ENCODE assay signal across 10 cellular contexts in the genomic region with DNA sequence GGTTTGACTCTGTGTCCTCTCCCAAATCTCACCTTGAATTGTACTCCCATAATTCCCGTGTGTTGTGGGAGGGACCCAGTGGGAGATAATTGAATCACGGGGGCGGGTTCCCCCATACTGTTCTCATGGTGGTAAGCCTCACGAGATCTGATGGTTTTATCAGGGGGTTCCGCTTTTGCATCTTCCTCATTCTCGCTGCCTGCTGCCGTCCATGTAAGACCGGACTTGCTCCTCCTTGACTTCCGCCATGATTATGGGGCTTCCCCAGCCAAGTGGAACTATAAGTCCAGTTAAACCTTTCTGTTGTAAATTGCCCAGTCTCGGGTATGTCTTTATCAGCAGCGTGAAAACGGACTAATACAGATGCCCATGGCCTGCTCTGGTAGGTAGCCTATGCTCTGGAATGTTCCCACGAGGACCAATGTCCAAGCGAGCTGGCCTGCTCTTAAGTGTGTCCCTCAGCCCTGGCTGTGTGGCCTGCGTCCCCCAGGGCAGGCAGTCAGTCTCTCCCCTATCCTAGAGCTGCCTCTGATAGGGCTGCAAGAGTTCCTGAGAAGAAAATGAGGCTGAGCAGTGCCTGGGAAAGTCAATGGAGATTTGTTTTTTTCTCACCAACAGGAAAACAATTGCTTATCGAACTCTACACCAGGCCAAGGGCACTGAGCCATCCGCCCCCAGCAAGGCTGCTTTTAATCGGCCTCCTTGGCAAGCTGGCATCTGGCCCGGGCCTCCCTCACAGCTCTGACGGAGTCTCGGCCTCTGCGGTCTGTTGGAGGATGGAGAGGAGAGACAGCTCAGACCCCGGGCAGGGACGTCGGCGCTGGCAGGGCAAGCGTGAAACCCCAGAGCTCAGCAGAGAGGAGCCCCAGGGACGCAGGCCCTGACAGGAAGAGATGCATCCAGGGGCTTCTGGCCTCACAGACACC. TPM values are rescaled to one million over a fixed set of nuclear protein-coding genes. Genes with fewer than 3 reads are reported as not detected.
DNase-seq lines count a peak whose midpoint lies in the region; ATAC-seq, FAIRE-seq and TF ChIP-seq lines count a peak whose summit lies in the region.
"Had no signal": no experiment of that assay in that cellular context is flagged by ENCODE, and none has a peak within 500 bp of the region (broad histone marks: within the 10 kb centered on the region; RNA-seq: fewer than 3 reads in every experiment).

No MANE protein-coding gene starts in this region.

- CTCF ChIA-PET in K562 (lab: Yijun Ruan, JAX; ENCODE audit: low intra/inter-chr PET ratio): no interaction called here

- ATAC-seq in K562: no peak
- ATAC-seq in left lobe of liver: peak; percentile 29
- no peak for ATAC-seq in stimulated activated naive CD8-positive, alpha-beta T cell treated with anti-CD3 and anti-CD28 coated beads, Interleukin-15, amount 100 ng/mL, for 72 hours
- ATAC-seq in GM19023 (IDR thresholded peaks at IDR 0.05; ENCODE audit: unreplicated experiment): no peak
- ATAC-seq in GM19351 (IDR thresholded peaks at IDR 0.05; ENCODE audit: unreplicated experiment): no peak

- H3K4me2 ChIP-seq in K562 (ENCODE audit: insufficient read depth, low read length): no peak overlapping the region

- in situ Hi-C loops in K562 (cut with MboI): no loop called here

- TF ChIP-seq EP300 in K562 (IDR thresholded peaks at IDR 0.05; ENCODE audit: low read length): no peak

- no peak overlapping the region for H2AFZ ChIP-seq in K562 (ENCODE audit: low read depth, low read length)

- POLR2A ChIA-PET in K562 (lab: Yijun Ruan, JAX): interaction anchor here (0.7 to 0.9 kb wide), 4 partner anchors 9 to 249 kb away, joined by 3 to 5 read pairs (median 3); no protein-coding TSS in a partner anchor

- BruUV-seq in K562 (replicated peaks; lab: Mats Ljungman, UMichigan): no TSS peak

- no peaks in the 10 kb centered on the region for H3K4me1 Mint-ChIP-seq in stimulated activated naive CD8-positive, alpha-beta T cell treated with anti-CD3 and anti-CD28 coated beads, Interleukin-15, amount 100 ng/mL, for 72 hours

- WGBS in K562 (ENCODE audit: insufficient coverage, low coverage, missing lambda C conversion rate): 84% methylated on average over 28 of the region's 28 CpGs

- H3K27me3 Mint-ChIP-seq in stimulated activated naive CD8-positive, alpha-beta T cell treated with anti-CD3 and anti-CD28 coated beads, Interleukin-15, amount 100 ng/mL, for 72 hours: no peaks in the 10 kb centered on the region
- H3K27me3 Mint-ChIP-seq: IgD-negative memory B cell had no signal

- H4K20me1 ChIP-seq in K562 (replicated peaks; ENCODE audit: control insufficient read depth, insufficient read depth, low read length): peaks cover 13% of the 10 kb centered on the region

- DNase-seq in HUDEP-2 (lab: John Stamatoyannopoulos, UW; ENCODE audit: unreplicated experiment in 76 of 76): peak in 51 of 76 experiments; percentile 11 to 86 (median 60)
- DNase-seq in K562 (ENCODE audit: extremely low read depth in 1 of 4, low spot score in 3 of 4): peak in 2 of 4 experiments; percentile 5 to 10
- no peak for DNase-seq in left lobe of liver (ENCODE audit: low spot score)
- no peak for DNase-seq in stimulated activated naive CD8-positive, alpha-beta T cell treated with anti-CD3 and anti-CD28 coated beads, Interleukin-15, amount 100 ng/mL, for 72 hours
- no peak for DNase-seq in SW480 (ENCODE audit: low spot score)
- DNase-seq: stimulated activated CD4-positive, alpha-beta T cell treated with anti-CD3 and anti-CD28 coated beads, Interleukin-2, amount 100 ng/mL, for 48 hours had no signal

- intact Hi-C loops in K562 (cut with micrococcal nuclease): no loop called here

- H3K27ac Mint-ChIP-seq in stimulated activated naive CD8-positive, alpha-beta T cell treated with anti-CD3 and anti-CD28 coated beads, Interleukin-15, amount 100 ng/mL, for 72 hours: no peak overlapping the region

- H3K9me3 ChIP-seq in K562 (replicated peaks; ENCODE audit: control insufficient read depth, insufficient read depth, low read depth, low read length) (no peaks in the 10 kb centered on the region), stomach smooth muscle (ENCODE audit: control insufficient read depth in 2 of 2, low read length in 2 of 2) (no peaks in the 10 kb centered on the region)

- peak overlapping the region in 1 of 2 experiments; percentile 23; a peak in 1 of 4 replicates for H3K9ac ChIP-seq in K562 (ENCODE audit: insufficient read depth in 1 of 2, low read depth in 2 of 2, low read length in 2 of 2)
- no peak overlapping the region for H3K9ac ChIP-seq in stomach smooth muscle (ENCODE audit: low read length in 2 of 2)

- no peak overlapping the region for H3K4me3 ChIP-seq in K562
- H3K4me3 ChIP-seq in stomach smooth muscle (ENCODE audit: low read length in 2 of 2): no peak overlapping the region

- no peak overlapping the region for H3K27ac ChIP-seq in K562 (ENCODE audit: extremely low read depth, low read depth, low read length)
- H3K27ac ChIP-seq in stomach smooth muscle (ENCODE audit: low read length): peak overlapping the region; percentile 6

- H3K9me1 ChIP-seq in K562 (ENCODE audit: control insufficient read depth, insufficient read depth, low read length): no peaks in the 10 kb centered on the region

- H3K36me3 ChIP-seq in K562 (ENCODE audit: control insufficient read depth, insufficient read depth, low read length): peaks cover 12% of the 10 kb centered on the region; the same call in 1 of the 3 replicates
- H3K36me3 ChIP-seq in stomach smooth muscle (ENCODE audit: control insufficient read depth in 2 of 2, insufficient read depth in 2 of 2, low read length in 2 of 2): peaks cover 5% of the 10 kb centered on the region in 2 donors

- no peak for TF ChIP-seq RAD21 in K562 (CRISPR knock-in tag; conservative IDR thresholded peaks at IDR 0.05 in 1 of 2, IDR thresholded peaks at IDR 0.05 in 1 of 2)

- H3K9me3 Mint-ChIP-seq in stimulated activated naive CD8-positive, alpha-beta T cell treated with anti-CD3 and anti-CD28 coated beads, Interleukin-15, amount 100 ng/mL, for 72 hours: no peaks in the 10 kb centered on the region
- H3K9me3 Mint-ChIP-seq: IgD-negative memory B cell had no signal

- no peak for TF ChIP-seq POLR2A in K562 (conservative IDR thresholded peaks at IDR 0.05)

- H3K79me2 ChIP-seq in K562 (ENCODE audit: control insufficient read depth, insufficient read depth, low read length): peaks cover 14% of the 10 kb centered on the region; the same call in 2 of the 3 replicates

- H3K27me3 ChIP-seq in K562 (ENCODE audit: control insufficient read depth in 2 of 2, insufficient read depth in 2 of 2, low read length in 2 of 2) (no peaks in the 10 kb centered on the region), stomach smooth muscle (ENCODE audit: control insufficient read depth in 1 of 2, insufficient read depth in 2 of 2, low read length in 2 of 2) (no peaks in the 10 kb centered on the region)

- TF ChIP-seq CTCF in K562 (IDR thresholded peaks at IDR 0.05 in 2 of 3, conservative IDR thresholded peaks at IDR 0.05 in 1 of 3; ENCODE audit: insufficient read depth in 2 of 3, low read depth in 1 of 3, low read length in 3 of 3): no peak

- H3K4me3 Mint-ChIP-seq in stimulated activated naive CD8-positive, alpha-beta T cell treated with anti-CD3 and anti-CD28 coated beads, Interleukin-15, amount 100 ng/mL, for 72 hours: no peak overlapping the region
- H3K4me3 Mint-ChIP-seq: IgD-negative memory B cell had no signal

- H3K4me1 ChIP-seq in K562 (replicated peaks in 1 of 2; ENCODE audit: control insufficient read depth in 2 of 2, insufficient read depth in 2 of 2, low read length in 2 of 2) (peaks cover 10 to 29% of the 10 kb centered on the region in 2 experiments; a peak in 4 of 5 replicates), stomach smooth muscle (ENCODE audit: control insufficient read depth, insufficient read depth, low read length) (peaks cover 16% of the 10 kb centered on the region)

- FAIRE-seq in K562 (lab: Jason Lieb, UNC): no peak

TF ChIP-seq in K562, 482 proteins besides CTCF, POLR2A, EP300 and RAD21 (continues in another document):
- TF ChIP-seq ZNF431 (CRISPR knock-in tag; IDR thresholded peaks at IDR 0.05): peak; percentile 97
- TF ChIP-seq CBFA2T3 (IDR thresholded peaks at IDR 0.05): no peak
- TF ChIP-seq SPI1 (IDR thresholded peaks at IDR 0.05; ENCODE audit: borderline replicate concordance, low read depth, low read length): peak; percentile 35; the same call in 1 of the 2 replicates
- 0 out of 2 replicates have a peak, but pooled peaks have one; percentile 25 for TF ChIP-seq POLR2G (IDR thresholded peaks at IDR 0.05; ENCODE audit: low read depth, low read length)
- TF ChIP-seq, protein P1, sequence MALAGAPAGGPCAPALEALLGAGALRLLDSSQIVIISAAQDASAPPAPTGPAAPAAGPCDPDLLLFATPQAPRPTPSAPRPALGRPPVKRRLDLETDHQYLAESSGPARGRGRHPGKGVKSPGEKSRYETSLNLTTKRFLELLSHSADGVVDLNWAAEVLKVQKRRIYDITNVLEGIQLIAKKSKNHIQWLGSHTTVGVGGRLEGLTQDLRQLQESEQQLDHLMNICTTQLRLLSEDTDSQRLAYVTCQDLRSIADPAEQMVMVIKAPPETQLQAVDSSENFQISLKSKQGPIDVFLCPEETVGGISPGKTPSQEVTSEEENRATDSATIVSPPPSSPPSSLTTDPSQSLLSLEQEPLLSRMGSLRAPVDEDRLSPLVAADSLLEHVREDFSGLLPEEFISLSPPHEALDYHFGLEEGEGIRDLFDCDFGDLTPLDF (CRISPR knock-in tag; IDR thresholded peaks at IDR 0.05): no peak

RNA-seq across cellular contexts. Expression of gene CAMKK2, which starts 17.8 kb away (rescaled TPM):
- total RNA-seq in K562 (2011; cell fraction: chromatin; rRNA removed; ENCODE audit: low replicate concordance): 43.2 and 68.9 TPM in 2 replicates
- total RNA-seq in K562 (2011; cell fraction: nucleolus; rRNA removed): 40.5 and 41.3 TPM in 2 replicates
- total RNA-seq in K562 (2011; cell fraction: nucleoplasm; rRNA removed): 39.2 and 39.8 TPM in 2 replicates
- total RNA-seq in K562 (2014; rRNA removed) (18.8 and 21.1 TPM in 2 replicates), K562 (2014; rRNA removed; fragmentation: Illumina TruSeq; extraction: Trizol) (12.6 and 12.7 TPM in 2 replicates), K562 (2015; rRNA removed; fragmentation: Illumina TruSeq; extraction: Trizol) (10.5 and 10.8 TPM in 2 replicates), K562 (2021) (30.8 and 32.0 TPM in 2 replicates), left lobe of liver (28.8 TPM)
- polyA plus RNA-seq in K562 (2011; rRNA removed) (18.2 and 20.5 TPM in 2 replicates), K562 (2014; fragmentation: Illumina TruSeq; extraction: Trizol) (22.0 and 22.3 TPM in 2 replicates), K562 (2014; fragmentation: Nextera tagmentation; extraction: Ambion mirVana) (1 to 10 TPM; 4.3 to 5.4 TPM), K562 (2014; rRNA removed) (20.1 and 21.1 TPM in 2 replicates)
- 19.2 and 26.4 TPM in 2 replicates for polyA plus RNA-seq in K562 (2011; cell fraction: cytosol; rRNA removed)
- 40.6 and 54.1 TPM in 2 replicates for polyA plus RNA-seq in K562 (2011; cell fraction: nucleus; rRNA removed)
- 15.5 and 22.2 TPM in 2 replicates for polyA plus RNA-seq in K562 (2012)
- polyA minus RNA-seq in K562 (2011; rRNA and poly(A)+ RNA removed): 18.1 and 27.5 TPM in 2 replicates
- polyA minus RNA-seq in K562 (2011; cell fraction: cytosol; rRNA and poly(A)+ RNA removed): 18.8 and 19.5 TPM in 2 replicates
- 25.4 and 26.8 TPM in 2 replicates for polyA minus RNA-seq in K562 (2011; cell fraction: nucleus; rRNA and poly(A)+ RNA removed)

Comparison
In these comparisons a context has a peak if more than half of its experiments do, and no peak if none do; other contexts are left out.
1. DNase-seq: peak in HUDEP-2 (51 of 76); none in left lobe of liver (single experiment), stimulated activated naive CD8-positive, alpha-beta T cell treated with anti-CD3 and anti-CD28 coated beads, Interleukin-15, amount 100 ng/mL, for 72 hours (0 of 2) and SW480 (single experiment).